ENCODE assay signal across 27 cellular contexts in the genomic region with DNA sequence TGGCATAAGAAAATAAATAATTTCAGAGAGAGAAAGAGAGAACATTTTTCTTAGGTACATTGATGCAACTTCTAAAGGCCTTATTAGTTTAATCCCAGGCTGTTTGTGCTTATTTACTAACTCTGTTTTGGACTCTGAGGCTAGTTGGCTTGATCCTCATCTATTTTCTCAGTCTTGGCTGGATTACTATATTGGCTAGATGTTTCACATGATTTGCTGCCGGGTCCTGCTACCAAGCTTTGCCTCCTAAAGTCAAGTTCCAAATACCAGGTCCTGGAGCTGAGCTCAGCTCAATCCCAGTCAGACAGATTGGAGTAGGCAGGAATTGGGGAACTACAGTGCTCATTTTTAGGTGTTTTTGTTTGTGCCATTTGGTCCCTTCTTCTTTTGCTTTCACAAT.
"Had no signal": no experiment of that assay in that cellular context is flagged by ENCODE, and none has a peak within 500 bp of the region (broad histone marks: within the 10 kb centered on the region; RNA-seq: fewer than 3 reads in every experiment).

No MANE protein-coding gene starts in this region.

- H3K4me2 ChIP-seq: neural progenitor cell, smooth muscle cell had no signal

- H3K27ac Mint-ChIP-seq: nephron progenitor cell; neural progenitor cell; progenitor cell of endocrine pancreas; stimulated activated naive B cell treated with anti-CD40 and anti-IgM and Interleukin-4, amounts not matched to agents 10 μg/mL and 1 μg/mL and 100 μg/mL, for 72 hours had no signal

- H3K27ac ChIP-seq: left ventricle myocardium inferior, neural progenitor cell, neutrophil, right atrium auricular region, right lobe of liver, stomach, testis, thyroid gland, upper lobe of right lung had no signal

- H3K4me3 Mint-ChIP-seq: naive B cell; natural killer cell; nephron progenitor cell; neural progenitor cell; stimulated activated naive B cell treated with anti-CD40 and anti-IgM and Interleukin-4, amounts not matched to agents 10 μg/mL and 1 μg/mL and 100 μg/mL, for 72 hours had no signal

- H3K4me1 ChIP-seq: left ventricle myocardium inferior, neural progenitor cell, right atrium auricular region, right lobe of liver, testis, thyroid gland, upper lobe of right lung had no signal

- H3K36me3 Mint-ChIP-seq: naive B cell, natural killer cell had no signal

- H3K4me3 ChIP-seq: left ventricle myocardium inferior, lung, neural progenitor cell, right atrium auricular region, right lobe of liver, smooth muscle cell, stomach, testis, thyroid gland, upper lobe of right lung had no signal

- H3K9ac ChIP-seq: neural progenitor cell had no signal

- H3K27me3 Mint-ChIP-seq: naive B cell; progenitor cell of endocrine pancreas; stimulated activated naive B cell treated with anti-CD40 and anti-IgM and Interleukin-4, amounts not matched to agents 10 μg/mL and 1 μg/mL and 100 μg/mL, for 72 hours had no signal

- ATAC-seq: left colon; stimulated activated naive B cell treated with anti-CD40 and anti-IgM and Interleukin-4, amounts not matched to agents 10 μg/mL and 1 μg/mL and 100 μg/mL, for 72 hours; stimulated activated naive CD8-positive, alpha-beta T cell treated with anti-CD3 and anti-CD28 coated beads, Interleukin-15, Interleukin-2, amounts not matched to agents 100 U/mL and 50 U/mL, for 24 hours; upper lobe of right lung had no signal

- H3K36me3 ChIP-seq: left ventricle myocardium inferior, neural progenitor cell, neutrophil, right atrium auricular region, right lobe of liver, stomach, thyroid gland, upper lobe of right lung had no signal

- H3K4me1 Mint-ChIP-seq: nephron progenitor cell, neural progenitor cell had no signal

- H2AFZ ChIP-seq: neural progenitor cell had no signal

- DNase-seq: hypothalamus; immature natural killer cell; kidney; left colon; left ventricle myocardium inferior; naive B cell; natural killer cell; nephron progenitor cell; occipital lobe; right lobe of liver; stimulated activated CD4-positive, alpha-beta T cell treated with anti-CD3 and anti-CD28 coated beads, Interleukin-12 subunit alpha, Interleukin-12 subunit beta, amount 100 ng/mL, for 4 hours; stimulated activated CD4-positive, alpha-beta T cell treated with anti-CD3 and anti-CD28 coated beads, Interleukin-15, amount 100 ng/mL, for 24 hours; stimulated activated CD4-positive, alpha-beta T cell treated with anti-CD3 and anti-CD28 coated beads, Interleukin-2, amount 100 ng/mL, for 24 hours; stimulated activated CD4-positive, alpha-beta T cell treated with anti-CD3 and anti-CD28 coated beads, Interleukin-4, amount 100 ng/mL, for 1 hour; stimulated activated naive B cell treated with anti-CD40 and anti-IgM and Interleukin-4, amounts not matched to agents 10 μg/mL and 1 μg/mL and 100 μg/mL, for 72 hours; stimulated activated naive CD8-positive, alpha-beta T cell treated with anti-CD3 and anti-CD28 coated beads, Interleukin-15, Interleukin-2, amounts not matched to agents 100 U/mL and 50 U/mL, for 24 hours; stomach; testis; thyroid gland; trophoblast cell; upper lobe of right lung had no signal

- H3K9me3 ChIP-seq: neutrophil, right lobe of liver, testis, thyroid gland, upper lobe of right lung had no signal

- H3K27me3 ChIP-seq: neural progenitor cell, neutrophil, right atrium auricular region, right lobe of liver, stomach, testis, thyroid gland, upper lobe of right lung had no signal
